Comparison of ENCODE assay signal across 26 cellular contexts in genomic region chr9:134635431-134636141, GRCh38. TPM values are rescaled to one million over a fixed set of nuclear protein-coding genes. Genes with fewer than 3 reads are reported as not detected.
DNase-seq lines count a peak whose midpoint lies in the region; ATAC-seq, FAIRE-seq and TF ChIP-seq lines count a peak whose summit lies in the region.
"Had no signal": no experiment of that assay in that cellular context is flagged by ENCODE, and none has a peak within 500 bp of the region (broad histone marks: within the 10 kb centered on the region; RNA-seq: fewer than 3 reads in every experiment).

No MANE protein-coding gene starts in this region.

- H3K27ac ChIP-seq in A549 (peak overlapping the region in 1 of 2 experiments; percentile 74; a peak in 2 of 6 replicates), RWPE2 (ENCODE audit: poor library complexity, severe bottlenecking) (no peak overlapping the region), osteoblast (ENCODE audit: low read depth, low read length) (no peak overlapping the region)
- H3K27ac ChIP-seq: epithelial cell of prostate had no signal

- POLR2A ChIA-PET in A549 (lab: Yijun Ruan, JAX) = no interaction called here

- WGBS in A549 (ENCODE audit: missing lambda C conversion rate) = 90% methylated on average over 15 of the region's 15 CpGs

- TF ChIP-seq CTCF in A549 (IDR thresholded peaks at IDR 0.05) = no peak
- no peak for TF ChIP-seq CTCF in RWPE2 (IDR thresholded peaks at IDR 0.05; ENCODE audit: poor library complexity, severe bottlenecking)
- TF ChIP-seq CTCF in osteoblast (IDR thresholded peaks at IDR 0.05; ENCODE audit: extremely low read depth, low read depth, low read length) = no peak

- no peak for TF ChIP-seq EP300 in A549 (IDR thresholded peaks at IDR 0.05)

- FAIRE-seq in A549 (lab: Jason Lieb, UNC) (no peak), RCC 7860 (lab: Jason Lieb, UNC) (no peak)

- H3K36me3 ChIP-seq in RWPE2 (ENCODE audit: low read depth) (no peaks in the 10 kb centered on the region), osteoblast (ENCODE audit: insufficient read depth, low read length) (no peaks in the 10 kb centered on the region)

- H3K4me2 ChIP-seq in A549 (no peak overlapping the region), osteoblast (ENCODE audit: insufficient read depth, low read length) (no peak overlapping the region)
- H3K4me2 ChIP-seq: smooth muscle cell had no signal

- no peak for DNase-seq in A549 (ENCODE audit: low read depth in 1 of 2, low spot score in 1 of 2)
- peak; percentile 40 for DNase-seq in RWPE2 (ENCODE audit: low spot score)
- DNase-seq in left kidney (ENCODE audit: low read depth, low spot score) = peak; percentile 84
- peak; percentile 32 for DNase-seq in osteoblast (ENCODE audit: insufficient read length, low spot score, missing footprints)
- DNase-seq in cortex of kidney (lab: John Stamatoyannopoulos, UW) = no peak
- DNase-seq in RCC 7860 (ENCODE audit: low spot score) = no peak
- no peak for DNase-seq in ecto neural progenitor cell (ENCODE audit: low spot score)
- no peak for DNase-seq in GM19238 (ENCODE audit: insufficient read length, low spot score)
- DNase-seq: ACHN; activated B cell treated with CpG ODN at 0.5 μM for 24 hours; activated naive CD8-positive, alpha-beta T cell treated with anti-CD3 and anti-CD28 coated beads, Interleukin-2, amount 10 ng/mL, durations not matched to agents 7 days and 5 days; C1 segment of cervical spinal cord; Calu3; DND-41; H7; NCI-H1048; NCI-H1930; NCI-H2227 treated with DMSO at 0.1 percent for 48 hours; NCI-H774; substantia nigra; T1000 had no signal

- CTCF ChIA-PET in A549 (lab: Yijun Ruan, JAX) = interaction anchor here (1.6 to 2.7 kb wide), 2 partner anchors 24 to 186 kb away, joined by 3 to 14 read pairs; no protein-coding TSS in a partner anchor

- H3K27me3 ChIP-seq in RWPE2 (ENCODE audit: insufficient read depth, poor library complexity, severe bottlenecking) (no peaks in the 10 kb centered on the region), osteoblast (ENCODE audit: insufficient read depth, low read length) (no peaks in the 10 kb centered on the region)

- TF ChIP-seq POLR2A in A549 (IDR thresholded peaks at IDR 0.05; ENCODE audit: low read length) = no peak

- no peaks in the 10 kb centered on the region for H4K20me1 ChIP-seq in osteoblast (ENCODE audit: insufficient read depth, low read length)

- H2AFZ ChIP-seq in osteoblast (ENCODE audit: low read length) = no peak overlapping the region

- peaks cover 18% of the 10 kb centered on the region for H3K4me1 ChIP-seq in A549
- no peaks in the 10 kb centered on the region for H3K4me1 ChIP-seq in RWPE2 (ENCODE audit: insufficient read depth, poor library complexity, severe bottlenecking)
- H3K4me1 ChIP-seq in osteoblast (ENCODE audit: insufficient read depth, low read length) = peaks cover 8% of the 10 kb centered on the region

- TF ChIP-seq RAD21 in A549 (conservative IDR thresholded peaks at IDR 0.05 in 1 of 2, IDR thresholded peaks at IDR 0.05 in 1 of 2) = no peak

- ATAC-seq in A549 (no peak), RWPE2 (ENCODE audit: low read depth) (no peak)
- ATAC-seq: activated T-helper 17 cell treated with anti-CD3 and anti-CD28 coated beads, Interleukin-2, amount 50 U/mL, for 72 hours; left colon; stimulated activated effector memory CD8-positive, alpha-beta T cell treated with anti-CD3 and anti-CD28 coated beads, Interleukin-12 subunit alpha, Interleukin-12 subunit beta, amount 100 ng/mL, for 72 hours had no signal

- no peaks in the 10 kb centered on the region for H3K9me3 ChIP-seq in A549
- H3K9me3 ChIP-seq in RWPE2 (ENCODE audit: severe bottlenecking) = no peaks in the 10 kb centered on the region
- H3K9me3 ChIP-seq in osteoblast (ENCODE audit: low read depth, low read length) = no peaks in the 10 kb centered on the region

- H3K4me3 ChIP-seq in A549 (no peak overlapping the region), RWPE2 (ENCODE audit: severe bottlenecking) (no peak overlapping the region), osteoblast (ENCODE audit: insufficient read depth, low read length) (no peak overlapping the region)
- H3K4me3 ChIP-seq: smooth muscle cell had no signal

- no peaks in the 10 kb centered on the region for H3K79me2 ChIP-seq in osteoblast (ENCODE audit: insufficient read depth, low read length)

TF ChIP-seq in A549, 52 proteins besides CTCF, POLR2A, EP300 and RAD21:
- TF ChIP-seq POLR2AphosphoS2 (conservative IDR thresholded peaks at IDR 0.05; ENCODE audit: low read length) (no peak), MAFK (IDR thresholded peaks at IDR 0.05; ENCODE audit: partially characterized antibody) (peak; percentile 58)

RNA-seq across cellular contexts. Expression of gene COL5A1, which starts 6.0 kb away (rescaled TPM):
- polyA plus RNA-seq in A549 (2011; rRNA removed) (15.2 and 16.1 TPM in 2 replicates), A549 (2017; fragmentation: RNase III; extraction: RNeasy Plus Mini Kit Qiagen cat#74134 plus additional on column Dnase treatment) (50.7 to 72.3 TPM (median 67.5 TPM) in 3 replicates)
- polyA plus RNA-seq in A549 (2012; cell fraction: cytosol; rRNA removed) = 19.4 and 22.8 TPM in 2 replicates
- 109 and 117 TPM in 2 replicates for polyA plus RNA-seq in A549 (2012; cell fraction: nucleus; rRNA removed)
- polyA minus RNA-seq in A549 (2011; rRNA and poly(A)+ RNA removed) = 18.7 and 27.1 TPM in 2 replicates
- 571 and 801 TPM in 2 replicates for total RNA-seq in osteoblast
- total RNA-seq: Calu3 had no signal

Comparison
In these comparisons a context has a peak if more than half of its experiments do, and no peak if none do; other contexts are left out.
1. DNase-seq: peak in RWPE2 (single experiment), left kidney (single experiment) and osteoblast (single experiment); none in A549 (0 of 2), cortex of kidney (single experiment), RCC 7860 (single experiment), ecto neural progenitor cell (single experiment) and GM19238 (single experiment).